24 cellular contexts compared by ENCODE assay signal in the genomic region with DNA sequence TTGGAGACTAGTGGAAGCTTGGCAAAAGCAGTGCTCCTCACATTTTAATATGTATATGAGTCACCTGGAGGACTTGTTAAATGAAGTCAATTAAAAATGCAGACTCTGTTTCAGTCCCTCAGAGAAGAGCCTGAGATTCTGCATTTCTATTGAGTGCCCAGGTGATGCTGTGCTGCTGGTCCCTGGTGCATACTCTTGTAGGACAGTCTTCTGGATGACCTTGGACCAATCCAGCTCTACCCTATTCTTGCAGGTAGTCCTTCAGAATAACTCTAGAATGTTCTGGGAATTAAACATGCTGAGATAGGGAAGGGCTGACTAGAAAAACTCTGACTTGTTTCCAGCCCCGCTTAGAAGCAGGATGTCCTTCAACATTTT.
"Had no signal": no experiment of that assay in that cellular context is flagged by ENCODE, and none has a peak within 500 bp of the region (broad histone marks: within the 10 kb centered on the region; RNA-seq: fewer than 3 reads in every experiment).

No MANE protein-coding gene starts in this region.

- H3K4me3 Mint-ChIP-seq: activated naive CD4-positive, alpha-beta T cell treated with anti-CD3 and anti-CD28 coated beads, Interleukin-2, amount 10 ng/mL, durations not matched to agents 7 days and 5 days; activated naive CD8-positive, alpha-beta T cell treated with anti-CD3 and anti-CD28 coated beads, Interleukin-2, amount 10 ng/mL, durations not matched to agents 7 days and 5 days; effector memory CD8-positive, alpha-beta T cell; nephron; T-helper 2 cell treated with Interferon-gamma antibody and Interleukin-4, amounts not matched to agents 5 μg/mL and 100 μg/mL, for 36 hours had no signal

- H3K27ac Mint-ChIP-seq: activated naive CD4-positive, alpha-beta T cell treated with anti-CD3 and anti-CD28 coated beads, Interleukin-2, amount 10 ng/mL, durations not matched to agents 7 days and 5 days; activated naive CD8-positive, alpha-beta T cell treated with anti-CD3 and anti-CD28 coated beads, Interleukin-2, amount 10 ng/mL, durations not matched to agents 7 days and 5 days; nephron; T-helper 2 cell treated with Interferon-gamma antibody and Interleukin-4, amounts not matched to agents 5 μg/mL and 100 μg/mL, for 36 hours had no signal

- H3K4me1 ChIP-seq: spleen, tibial nerve had no signal

- H3K27me3 Mint-ChIP-seq: activated naive CD4-positive, alpha-beta T cell treated with anti-CD3 and anti-CD28 coated beads, Interleukin-2, amount 10 ng/mL, durations not matched to agents 7 days and 5 days; activated naive CD8-positive, alpha-beta T cell treated with anti-CD3 and anti-CD28 coated beads, Interleukin-2, amount 10 ng/mL, durations not matched to agents 7 days and 5 days; effector memory CD8-positive, alpha-beta T cell had no signal

- H3K27me3 ChIP-seq: heart left ventricle, spleen, tibial nerve had no signal

- H3K27ac ChIP-seq: heart left ventricle, spleen, tibial nerve had no signal

- H3K36me3 ChIP-seq: heart left ventricle, spleen, tibial nerve had no signal

- H3K9me3 ChIP-seq: heart left ventricle, spleen, tibial nerve had no signal

- H3K4me3 ChIP-seq: heart left ventricle, spleen, tibial nerve had no signal

- H3K9me3 Mint-ChIP-seq: activated naive CD4-positive, alpha-beta T cell treated with anti-CD3 and anti-CD28 coated beads, Interleukin-2, amount 10 ng/mL, durations not matched to agents 7 days and 5 days; effector memory CD8-positive, alpha-beta T cell; T-helper 2 cell treated with Interferon-gamma antibody and Interleukin-4, amounts not matched to agents 5 μg/mL and 100 μg/mL, for 36 hours had no signal

- ATAC-seq: effector memory CD8-positive, alpha-beta T cell; esophagus mucosa; heart left ventricle; left cardiac atrium; left ventricle myocardium superior; right cardiac atrium had no signal

- H3K4me1 Mint-ChIP-seq: activated naive CD8-positive, alpha-beta T cell treated with anti-CD3 and anti-CD28 coated beads, Interleukin-2, amount 10 ng/mL, durations not matched to agents 7 days and 5 days; nephron had no signal

- H3K36me3 Mint-ChIP-seq: activated naive CD4-positive, alpha-beta T cell treated with anti-CD3 and anti-CD28 coated beads, Interleukin-2, amount 10 ng/mL, durations not matched to agents 7 days and 5 days had no signal

- DNase-seq: activated CD4-positive, alpha-beta T cell treated with anti-CD3 and anti-CD28 coated beads for 4 hours; activated CD4-positive, alpha-beta T cell treated with anti-CD3 and anti-CD28 coated beads, Interleukin-2, amount 50 U/mL, for 4 hours; activated CD8-positive, alpha-beta memory T cell treated with anti-CD3 and anti-CD28 coated beads for 24 hours; activated effector memory CD4-positive, alpha-beta T cell treated with Interleukin-2 at 50 U/mL for 16 hours; activated naive CD4-positive, alpha-beta T cell treated with anti-CD3 and anti-CD28 coated beads, Interleukin-2, amount 10 ng/mL, durations not matched to agents 7 days and 5 days; activated naive CD8-positive, alpha-beta T cell treated with anti-CD3 and anti-CD28 coated beads, Interleukin-2, amount 10 ng/mL, durations not matched to agents 7 days and 5 days; caudate nucleus; cortex of kidney; effector memory CD8-positive, alpha-beta T cell; foreskin fibroblast; heart left ventricle; hypothalamus; islet precursor cell; left cardiac atrium; left ventricle myocardium superior; posterior cingulate gyrus; right cardiac atrium; spleen; stimulated activated naive CD4-positive, alpha-beta T cell treated with Interleukin-2 at 50 U/mL for 16 hours; T-helper 1 cell had no signal
